Comparison of ENCODE assay signal across 1 cellular context in genomic region chr20:58555078-58555765, GRCh38.
A peak's percentile ranks its signal among the peaks of the same experiment; 100 is the strongest.
TF ChIP-seq lines count a peak whose summit lies in the region.

No MANE protein-coding gene starts in this region.

TF ChIP-seq in IMR-90, 13 proteins besides CTCF, POLR2A, EP300 and RAD21:
- TF ChIP-seq SMC3 (IDR thresholded peaks at IDR 0.05; ENCODE audit: low read depth, low read length), result peak; percentile 1; the same call in 1 of the 2 replicates
- TF ChIP-seq FOS (IDR thresholded peaks at IDR 0.05; ENCODE audit: low read depth, low read length), result peak; percentile 69
- peak; percentile 88 for TF ChIP-seq CEBPB (IDR thresholded peaks at IDR 0.05; ENCODE audit: low read depth, low read length)
- no peak for TF ChIP-seq RCOR1 (IDR thresholded peaks at IDR 0.05; ENCODE audit: insufficient replicate concordance, low read length)
